Comparison of ENCODE assay signal across 8 cellular contexts in genomic region chr1:37514350-37515184, GRCh38. TPM values are rescaled to one million over a fixed set of nuclear protein-coding genes. Genes with fewer than 3 reads are reported as not detected.
DNase-seq lines count a peak whose midpoint lies in the region; ATAC-seq and TF ChIP-seq lines count a peak whose summit lies in the region.

Gene MEAF6 (minus strand): TSS chr1:37514766. CDS start chr1:37514746, 20 bp downstream.

- peak within 1 kb of the TSS; percentile 70 for H3K9ac ChIP-seq in endodermal cell (ENCODE audit: extremely low read depth, low read length, poor library complexity, severe bottlenecking)

- no peaks in the 10 kb centered on the region for H3K9me3 Mint-ChIP-seq in CD8-positive, alpha-beta T cell
- no peaks in the 10 kb centered on the region for H3K9me3 Mint-ChIP-seq in activated CD8-positive, alpha-beta memory T cell treated with anti-CD3 and anti-CD28 coated beads, Interleukin-2, amount 10 ng/mL, durations not matched to agents 7 days and 5 days (ENCODE audit: low read depth)
- no peaks in the 10 kb centered on the region for H3K9me3 Mint-ChIP-seq in endodermal cell

- H3K36me3 ChIP-seq in CD8-positive, alpha-beta T cell (ENCODE audit: insufficient read depth, low read length): peaks cover 11% of the 10 kb centered on the region
- H3K36me3 ChIP-seq in endodermal cell (ENCODE audit: control insufficient read depth, insufficient read depth, low read length) (peaks cover 17% of the 10 kb centered on the region), mesodermal cell (ENCODE audit: control insufficient read depth, insufficient read depth, low read length) (peaks cover 28% of the 10 kb centered on the region)

- peak; percentile 72 for TF ChIP-seq CTCF in CD8-positive, alpha-beta T cell (IDR thresholded peaks at IDR 0.05)
- peak; percentile 89 for TF ChIP-seq CTCF in endodermal cell (conservative IDR thresholded peaks at IDR 0.05)

- DNase-seq in CD8-positive, alpha-beta T cell: peak; percentile 68 to 92 (median 82)
- DNase-seq in NOMO-1 (lab: John Stamatoyannopoulos, UW; ENCODE audit: unreplicated experiment in 2 of 2) (peak; percentile 79 to 87), endodermal cell (peak; percentile 94)
- peak; percentile 84 for DNase-seq in activated CD8-positive, alpha-beta memory T cell treated with anti-CD3 and anti-CD28 coated beads, Interleukin-2, amount 10 ng/mL, durations not matched to agents 7 days and 5 days
- DNase-seq in stimulated activated CD8-positive, alpha-beta memory T cell treated with anti-CD3 and anti-CD28 coated beads, Interleukin-15, amount 100 ng/mL, for 4 hours (ENCODE audit: low read depth in 2 of 2): peak; percentile 53 to 66

- intact Hi-C loops in CD8-positive, alpha-beta T cell (cut with DNase I, micrococcal nuclease): loop anchor here (1.0 to 2.0 kb wide), 8 partner anchors 35 to 178 kb away; partner anchors contain the start of genes SNIP1 (in 2 of the 2), ZC3H12A (in 2 of the 2), CDCA8 (in 1 of the 2) and GNL2 (in 1 of the 2)

- peak; percentile 94 for ATAC-seq in CD8-positive, alpha-beta T cell
- ATAC-seq in GM19395 (IDR thresholded peaks at IDR 0.05; ENCODE audit: unreplicated experiment): peak; percentile 82
- ATAC-seq in HG03565 (IDR thresholded peaks at IDR 0.05; ENCODE audit: unreplicated experiment): peak; percentile 80
- peak; percentile 94 for ATAC-seq in activated CD8-positive, alpha-beta memory T cell treated with anti-CD3 and anti-CD28 coated beads, Interleukin-2, amount 10 ng/mL, durations not matched to agents 7 days and 5 days

- POLR2A ChIA-PET in CD8-positive, alpha-beta T cell (lab: Charles Lee): interaction anchor here (0.8 to 2.3 kb wide), 16 partner anchors 9 to 1745 kb away, joined by 3 to 27 read pairs (median 4); partner anchors contain the start of genes CLSPN, MTF1, SNIP1 and ZC3H12A

- H3K36me3 Mint-ChIP-seq in CD8-positive, alpha-beta T cell: peaks cover 37% of the 10 kb centered on the region
- peaks cover 23% of the 10 kb centered on the region for H3K36me3 Mint-ChIP-seq in activated CD8-positive, alpha-beta memory T cell treated with anti-CD3 and anti-CD28 coated beads, Interleukin-2, amount 10 ng/mL, durations not matched to agents 7 days and 5 days
- peaks cover 17% of the 10 kb centered on the region for H3K36me3 Mint-ChIP-seq in endodermal cell (ENCODE audit: low read depth)

- WGBS in endodermal cell (ENCODE audit: insufficient coverage in 1 of 2, insufficient read length in 1 of 2), 2 experiments: 0% methylated on average over 25 to 100 of the region's 100 CpGs
- 0% methylated on average over 65 to 94 of the region's 100 CpGs for WGBS in mesodermal cell (ENCODE audit: insufficient coverage in 2 of 2), 2 experiments

- H3K27ac ChIP-seq in CD8-positive, alpha-beta T cell (ENCODE audit: low read depth, low read length): peak within 1 kb of the TSS; percentile 78
- H3K27ac ChIP-seq in endodermal cell (ENCODE audit: low read depth, low read length) (peak within 1 kb of the TSS; percentile 54), mesodermal cell (ENCODE audit: low read depth, low read length, severe bottlenecking) (peak within 1 kb of the TSS; percentile 79)

- peak within 1 kb of the TSS; percentile 97 for H3K4me3 Mint-ChIP-seq in CD8-positive, alpha-beta T cell
- peak within 1 kb of the TSS; percentile 92 for H3K4me3 Mint-ChIP-seq in activated CD8-positive, alpha-beta memory T cell treated with anti-CD3 and anti-CD28 coated beads, Interleukin-2, amount 10 ng/mL, durations not matched to agents 7 days and 5 days
- peak within 1 kb of the TSS; percentile 91 for H3K4me3 Mint-ChIP-seq in endodermal cell

- H3K9me3 ChIP-seq in CD8-positive, alpha-beta T cell (ENCODE audit: low read length): no peaks in the 10 kb centered on the region
- no peaks in the 10 kb centered on the region for H3K9me3 ChIP-seq in endodermal cell (ENCODE audit: control insufficient read depth, low read length)
- H3K9me3 ChIP-seq in mesodermal cell (ENCODE audit: control insufficient read depth, low read length): no peaks in the 10 kb centered on the region

- CTCF ChIA-PET in CD8-positive, alpha-beta T cell (lab: Charles Lee): interaction anchor here (0.6 to 4.2 kb wide), 19 partner anchors 9 to 81 kb away, joined by 3 to 28 read pairs (median 5); partner anchors contain the start of genes SNIP1 and ZC3H12A
- CTCF ChIA-PET in activated CD8-positive, alpha-beta memory T cell treated with anti-CD3 and anti-CD28 coated beads, Interleukin-2, amount 10 ng/mL, durations not matched to agents 7 days and 5 days (lab: Charles Lee): interaction anchor here (0.7 to 3.0 kb wide), 21 partner anchors 9 to 347 kb away, joined by 3 to 18 read pairs (median 4); partner anchors contain the start of genes CDCA8 and SNIP1

- H3K27ac Mint-ChIP-seq in CD8-positive, alpha-beta T cell: peak within 1 kb of the TSS; percentile 97
- peak within 1 kb of the TSS; percentile 94 for H3K27ac Mint-ChIP-seq in activated CD8-positive, alpha-beta memory T cell treated with anti-CD3 and anti-CD28 coated beads, Interleukin-2, amount 10 ng/mL, durations not matched to agents 7 days and 5 days
- peak within 1 kb of the TSS; percentile 98 for H3K27ac Mint-ChIP-seq in endodermal cell

- no peaks in the 10 kb centered on the region for H3K27me3 Mint-ChIP-seq in CD8-positive, alpha-beta T cell (ENCODE audit: low read depth)
- no peaks in the 10 kb centered on the region for H3K27me3 Mint-ChIP-seq in activated CD8-positive, alpha-beta memory T cell treated with anti-CD3 and anti-CD28 coated beads, Interleukin-2, amount 10 ng/mL, durations not matched to agents 7 days and 5 days
- H3K27me3 Mint-ChIP-seq in endodermal cell (ENCODE audit: insufficient read depth): no peaks in the 10 kb centered on the region

- H3K4me1 Mint-ChIP-seq in CD8-positive, alpha-beta T cell (ENCODE audit: low read depth): peaks cover 44% of the 10 kb centered on the region
- H3K4me1 Mint-ChIP-seq in activated CD8-positive, alpha-beta memory T cell treated with anti-CD3 and anti-CD28 coated beads, Interleukin-2, amount 10 ng/mL, durations not matched to agents 7 days and 5 days: peaks cover 43% of the 10 kb centered on the region
- peaks cover 15% of the 10 kb centered on the region for H3K4me1 Mint-ChIP-seq in endodermal cell

- peak within 1 kb of the TSS; percentile 67 for H3K4me3 ChIP-seq in CD8-positive, alpha-beta T cell (ENCODE audit: low read depth, low read length)
- H3K4me3 ChIP-seq in endodermal cell (ENCODE audit: low read length): peak within 1 kb of the TSS; percentile 89
- peak within 1 kb of the TSS; percentile 84 for H3K4me3 ChIP-seq in mesodermal cell (ENCODE audit: extremely low read depth, insufficient read depth, low read length, poor library complexity, severe bottlenecking)

- no peaks in the 10 kb centered on the region for H3K27me3 ChIP-seq in CD8-positive, alpha-beta T cell (ENCODE audit: insufficient read depth, low read length)
- H3K27me3 ChIP-seq in endodermal cell (ENCODE audit: control insufficient read depth, insufficient read depth, low read length, poor library complexity, severe bottlenecking): peaks cover 6% of the 10 kb centered on the region

- peaks cover 30% of the 10 kb centered on the region for H3K4me1 ChIP-seq in CD8-positive, alpha-beta T cell (ENCODE audit: insufficient read depth, low read length)
- H3K4me1 ChIP-seq in endodermal cell (ENCODE audit: control insufficient read depth, insufficient read depth, low read length) (peaks cover 3% of the 10 kb centered on the region), mesodermal cell (ENCODE audit: control insufficient read depth, insufficient read depth, low read length, poor library complexity, severe bottlenecking) (peaks cover 5% of the 10 kb centered on the region)

RNA-seq across cellular contexts. Expression of gene MEAF6, which starts in this region (rescaled TPM):
- total RNA-seq in CD8-positive, alpha-beta T cell: 10 to 100 TPM; 43.4 to 46.0 TPM
- 10 to 100 TPM; 63.2 to 80.7 TPM for total RNA-seq in activated CD8-positive, alpha-beta memory T cell treated with anti-CD3 and anti-CD28 coated beads, Interleukin-2, amount 10 ng/mL, durations not matched to agents 7 days and 5 days
- total RNA-seq in endodermal cell: 10 to 100 TPM; 50.4 to 51.7 TPM
- 79.9 TPM for polyA plus RNA-seq in endodermal cell (2013, experiment 1 of 2)
- polyA plus RNA-seq in endodermal cell (2013, experiment 2 of 2): 75.2 TPM
- polyA plus RNA-seq in mesodermal cell (2013, experiment 1 of 2): 57.2 TPM
- 58.4 TPM for polyA plus RNA-seq in mesodermal cell (2013, experiment 2 of 2)

Comparison
In these comparisons a context has a peak if more than half of its experiments do, and no peak if none do; other contexts are left out.
1. Peak in every context shown above with its lines: DNase-seq, ATAC-seq, H3K4me3 ChIP-seq and H3K27ac ChIP-seq.